7 cellular contexts compared by ENCODE assay signal in genomic region chr18:75208055-75208835, GRCh38. TPM values are rescaled to one million over a fixed set of nuclear protein-coding genes. Genes with fewer than 3 reads are reported as not detected.
DNase-seq lines count a peak whose midpoint lies in the region; ATAC-seq, FAIRE-seq and TF ChIP-seq lines count a peak whose summit lies in the region.

No MANE protein-coding gene starts in this region.

- H3K4me3 Mint-ChIP-seq in mesothelial cell of epicardium, result peak overlapping the region; percentile 89

- H3K36me3 Mint-ChIP-seq in mesothelial cell of epicardium, result no peaks in the 10 kb centered on the region

- ATAC-seq in HG02870 (IDR thresholded peaks at IDR 0.05; ENCODE audit: unreplicated experiment), result peak; percentile 5
- peak; percentile 4 for ATAC-seq in stimulated activated naive CD8-positive, alpha-beta T cell treated with anti-CD3 and anti-CD28 coated beads, Interleukin-15, Interleukin-2, amounts not matched to agents 100 U/mL and 50 U/mL, for 24 hours

- H3K27me3 Mint-ChIP-seq in mesothelial cell of epicardium (ENCODE audit: low read depth), result peaks cover 2% of the 10 kb centered on the region

- DNase-seq in GM18507 (ENCODE audit: extremely low spot score, insufficient read length, low read depth) (no peak), NCI-H345 (lab: John Stamatoyannopoulos, UW) (peak; percentile 61), ecto neural progenitor cell (ENCODE audit: low spot score) (peak; percentile 70), mesothelial cell of epicardium (ENCODE audit: low spot score in 2 of 2, unreplicated experiment in 2 of 2) (peak in 1 of 2 experiments; percentile 62)
- peak; percentile 44 to 46 for DNase-seq in activated CD4-positive, alpha-beta T cell treated with anti-CD3 and anti-CD28 coated beads, Interleukin-2, amount 50 U/mL, for 4 hours
- peak; percentile 60 for DNase-seq in stimulated activated naive CD8-positive, alpha-beta T cell treated with anti-CD3 and anti-CD28 coated beads, Interleukin-15, Interleukin-2, amounts not matched to agents 100 U/mL and 50 U/mL, for 24 hours

- peaks cover 60% of the 10 kb centered on the region for H3K4me1 Mint-ChIP-seq in mesothelial cell of epicardium

- TF ChIP-seq CTCF in mesothelial cell of epicardium (IDR thresholded peaks at IDR 0.05; ENCODE audit: unreplicated experiment), result no peak

- peak overlapping the region; percentile 91 for H3K27ac Mint-ChIP-seq in mesothelial cell of epicardium

- FAIRE-seq in GM18507 (lab: Jason Lieb, UNC), result peak; percentile 70

- H3K9me3 Mint-ChIP-seq in mesothelial cell of epicardium, result no peaks in the 10 kb centered on the region

RNA-seq across cellular contexts. Expression of gene PTGR3, which starts 0.7 kb away (rescaled TPM):
- 47.0 to 52.6 TPM (median 52.1 TPM) in 3 replicates for total RNA-seq in mesothelial cell of epicardium

RNA-seq across cellular contexts. Expression of gene TSHZ1, which starts 2.4 kb away (rescaled TPM):
- total RNA-seq in mesothelial cell of epicardium, result 48.6 to 50.6 TPM (median 50.0 TPM) in 3 replicates
